Comparison of ENCODE assay signal across 32 cellular contexts in the genomic region with DNA sequence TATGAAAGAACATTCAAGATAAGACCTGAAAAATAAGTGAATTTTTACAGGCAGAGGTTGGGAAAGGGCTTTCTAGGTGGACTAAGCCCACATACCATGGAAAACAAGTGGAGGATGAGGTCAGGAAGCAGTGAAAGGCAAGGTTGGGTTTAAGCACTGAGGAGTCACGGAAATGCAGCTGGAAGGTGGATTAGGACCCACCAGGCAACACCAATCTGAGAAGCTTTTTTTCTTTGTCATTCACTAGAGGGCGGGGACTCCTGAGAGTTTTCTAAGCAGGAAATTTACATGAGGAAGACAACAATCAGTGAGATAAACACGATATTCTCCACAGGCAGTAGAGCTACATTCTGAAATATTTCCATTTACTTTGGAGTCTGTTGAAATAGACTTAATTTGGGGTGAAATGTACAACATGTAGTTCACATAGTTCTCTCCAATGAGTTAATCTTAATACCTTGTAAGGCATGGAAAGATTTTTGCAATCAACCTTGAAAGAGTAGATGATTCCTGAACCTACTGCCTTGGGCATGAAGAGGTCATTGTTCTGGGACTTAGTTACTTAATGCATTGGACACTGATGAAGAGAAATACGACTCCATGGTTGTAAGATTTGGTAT. TPM values are rescaled to one million over a fixed set of nuclear protein-coding genes. Genes with fewer than 3 reads are reported as not detected.
"Had no signal": no experiment of that assay in that cellular context is flagged by ENCODE, and none has a peak within 500 bp of the region (broad histone marks: within the 10 kb centered on the region; RNA-seq: fewer than 3 reads in every experiment).

No MANE protein-coding gene starts in this region.

- H3K27ac ChIP-seq: gastroesophageal sphincter, left lung, neural progenitor cell, sigmoid colon, testis, upper lobe of left lung, WERI-Rb-1 had no signal

- H3K4me1 ChIP-seq: gastroesophageal sphincter, left lung, sigmoid colon, upper lobe of left lung had no signal

- DNase-seq: activated CD4-positive, alpha-beta T cell treated with anti-CD3 and anti-CD28 coated beads for 1 hour; activated CD4-positive, alpha-beta T cell treated with anti-CD3 and anti-CD28 coated beads, Interleukin-2, amount 50 U/mL, for 4 hours; activated CD8-positive, alpha-beta memory T cell treated with anti-CD3 and anti-CD28 coated beads for 24 hours; activated CD8-positive, alpha-beta memory T cell treated with anti-CD3 and anti-CD28 coated beads, Interleukin-2, amount 50 U/mL, for 4 hours; activated T-cell treated with anti-CD3 and anti-CD28 coated beads, Interleukin-2, amount 50 U/mL, for 24 hours; central memory CD4-positive, alpha-beta T cell; dermis blood vessel endothelial cell; effector CD8-positive, alpha-beta T cell; esophagus squamous epithelium; head of caudate nucleus; hypothalamus; kidney glomerular epithelial cell; left lung; naive thymus-derived CD8-positive, alpha-beta T cell; retina; sigmoid colon; stimulated activated CD4-positive, alpha-beta T cell treated with anti-CD3 and anti-CD28 coated beads, Interleukin-15, amount 100 ng/mL, for 24 hours; stimulated activated CD8-positive, alpha-beta memory T cell treated with anti-CD3 and anti-CD28 coated beads, Interleukin-4, amount 100 ng/mL, for 48 hours; stimulated activated naive B cell treated with anti-CD40 and anti-IgM and Interleukin-4, amounts not matched to agents 10 μg/mL and 1 μg/mL and 100 μg/mL, for 72 hours; T-helper 1 cell; testis; upper lobe of left lung; WERI-Rb-1 had no signal

- H3K9ac ChIP-seq: neural progenitor cell had no signal

- H3K9me3 ChIP-seq: esophagus squamous epithelium, gastroesophageal sphincter, left lung, sigmoid colon, testis, upper lobe of left lung had no signal

- H3K27ac Mint-ChIP-seq: activated naive CD4-positive, alpha-beta T cell treated with anti-CD3 and anti-CD28 coated beads, Interleukin-2, amount 50 U/mL, for 72 hours; activated T-cell treated with anti-CD3 and anti-CD28 coated beads, Interleukin-2, amount 50 U/mL, for 24 hours; activated T-helper 17 cell treated with anti-CD3 and anti-CD28 coated beads, Interleukin-2, amount 50 U/mL, for 72 hours; mesothelial cell of epicardium; naive thymus-derived CD8-positive, alpha-beta T cell; neural progenitor cell; progenitor cell of endocrine pancreas; stimulated activated naive B cell treated with anti-CD40 and anti-IgM and Interleukin-4, amounts not matched to agents 10 μg/mL and 1 μg/mL and 100 μg/mL, for 72 hours had no signal

- H3K9me3 Mint-ChIP-seq: activated naive CD4-positive, alpha-beta T cell treated with anti-CD3 and anti-CD28 coated beads, Interleukin-2, amount 50 U/mL, for 72 hours; activated T-cell treated with anti-CD3 and anti-CD28 coated beads, Interleukin-2, amount 50 U/mL, for 24 hours; activated T-helper 17 cell treated with anti-CD3 and anti-CD28 coated beads, Interleukin-2, amount 50 U/mL, for 72 hours; naive thymus-derived CD8-positive, alpha-beta T cell; neural progenitor cell; stimulated activated naive B cell treated with anti-CD40 and anti-IgM and Interleukin-4, amounts not matched to agents 10 μg/mL and 1 μg/mL and 100 μg/mL, for 72 hours had no signal

- H3K36me3 Mint-ChIP-seq: activated naive CD4-positive, alpha-beta T cell treated with anti-CD3 and anti-CD28 coated beads, Interleukin-2, amount 50 U/mL, for 72 hours; mesothelial cell of epicardium; naive thymus-derived CD8-positive, alpha-beta T cell; neural progenitor cell; stimulated activated naive B cell treated with anti-CD40 and anti-IgM and Interleukin-4, amounts not matched to agents 10 μg/mL and 1 μg/mL and 100 μg/mL, for 72 hours had no signal

- H3K4me1 Mint-ChIP-seq: activated T-helper 17 cell treated with anti-CD3 and anti-CD28 coated beads, Interleukin-2, amount 50 U/mL, for 72 hours had no signal

- H3K4me3 ChIP-seq: esophagus squamous epithelium, gastroesophageal sphincter, left lung, neural progenitor cell, sigmoid colon, smooth muscle cell, testis, upper lobe of left lung had no signal

- H3K36me3 ChIP-seq: esophagus squamous epithelium, gastroesophageal sphincter, left lung, neural progenitor cell, sigmoid colon, upper lobe of left lung, WERI-Rb-1 had no signal

- H3K27me3 ChIP-seq: gastroesophageal sphincter, left lung, neural progenitor cell, sigmoid colon, testis, upper lobe of left lung had no signal

- H3K4me3 Mint-ChIP-seq: activated T-cell treated with anti-CD3 and anti-CD28 coated beads, Interleukin-2, amount 50 U/mL, for 24 hours; activated T-helper 17 cell treated with anti-CD3 and anti-CD28 coated beads, Interleukin-2, amount 50 U/mL, for 72 hours; mesothelial cell of epicardium; naive thymus-derived CD8-positive, alpha-beta T cell; neural progenitor cell; stimulated activated naive B cell treated with anti-CD40 and anti-IgM and Interleukin-4, amounts not matched to agents 10 μg/mL and 1 μg/mL and 100 μg/mL, for 72 hours had no signal

RNA-seq across cellular contexts. Expression of gene VIT, which starts 40.7 kb away (rescaled TPM):
- total RNA-seq: activated naive CD4-positive, alpha-beta T cell treated with anti-CD3 and anti-CD28 coated beads, Interleukin-2, amount 50 U/mL, for 72 hours; activated T-helper 17 cell treated with anti-CD3 and anti-CD28 coated beads, Interleukin-2, amount 50 U/mL, for 72 hours; astrocyte; dermis blood vessel endothelial cell; lung microvascular endothelial cell; naive thymus-derived CD8-positive, alpha-beta T cell; progenitor cell of endocrine pancreas had no signal
- polyA plus RNA-seq: smooth muscle cell had no signal
